ENCODE assay signal across 13 cellular contexts in the genomic region with DNA sequence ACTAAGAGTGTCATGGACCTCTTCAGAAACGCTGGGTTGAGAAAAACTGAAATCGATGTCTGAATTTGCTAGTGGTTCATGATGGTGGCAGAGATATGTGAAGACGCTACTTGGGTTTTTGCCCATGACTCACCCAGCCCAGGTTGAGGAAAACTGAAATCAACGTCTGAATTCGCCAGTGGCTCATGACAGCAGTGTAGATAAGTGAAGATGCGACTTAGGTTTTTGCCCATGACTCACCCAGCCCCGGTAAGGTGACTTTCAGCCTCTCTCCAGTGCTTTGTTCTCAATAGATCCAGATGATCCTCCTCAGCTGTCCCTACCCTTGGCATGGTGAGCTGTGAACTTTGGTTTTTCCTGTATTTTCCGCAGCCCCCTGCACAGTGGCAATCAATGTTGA.
DNase-seq lines count a peak whose midpoint lies in the region; ATAC-seq lines count a peak whose summit lies in the region.
"Had no signal": no experiment of that assay in that cellular context is flagged by ENCODE, and none has a peak within 500 bp of the region (broad histone marks: within the 10 kb centered on the region; RNA-seq: fewer than 3 reads in every experiment).

No MANE protein-coding gene starts in this region.

- no peaks in the 10 kb centered on the region for H3K36me3 Mint-ChIP-seq in activated CD8-positive, alpha-beta T cell treated with anti-CD3 and anti-CD28 coated beads, Interleukin-2, amount 10 ng/mL, durations not matched to agents 7 days and 5 days (ENCODE audit: low read depth)
- H3K36me3 Mint-ChIP-seq: mesothelial cell of epicardium had no signal

- H3K4me3 Mint-ChIP-seq in activated CD8-positive, alpha-beta T cell treated with anti-CD3 and anti-CD28 coated beads, Interleukin-2, amount 10 ng/mL, durations not matched to agents 7 days and 5 days: no peak overlapping the region
- H3K4me3 Mint-ChIP-seq: mesothelial cell of epicardium had no signal

- no peaks in the 10 kb centered on the region for H3K9me3 Mint-ChIP-seq in activated CD8-positive, alpha-beta T cell treated with anti-CD3 and anti-CD28 coated beads, Interleukin-2, amount 10 ng/mL, durations not matched to agents 7 days and 5 days (ENCODE audit: insufficient read depth)

- peaks cover 2% of the 10 kb centered on the region for H3K4me1 Mint-ChIP-seq in activated CD8-positive, alpha-beta T cell treated with anti-CD3 and anti-CD28 coated beads, Interleukin-2, amount 10 ng/mL, durations not matched to agents 7 days and 5 days (ENCODE audit: low read depth)
- H3K4me1 Mint-ChIP-seq: mesothelial cell of epicardium had no signal

- peak; percentile 91 to 94 for ATAC-seq in activated CD4-positive, CD25-positive, alpha-beta regulatory T cell treated with anti-CD3 and anti-CD28 coated beads, Interleukin-2, amount 50 U/mL, for 24 hours
- peak; percentile 41 for ATAC-seq in HG02623 (IDR thresholded peaks at IDR 0.05; ENCODE audit: unreplicated experiment)
- ATAC-seq in activated CD8-positive, alpha-beta T cell treated with anti-CD3 and anti-CD28 coated beads, Interleukin-2, amount 10 ng/mL, durations not matched to agents 7 days and 5 days: peak; percentile 42

- POLR2A ChIA-PET in activated CD8-positive, alpha-beta T cell treated with anti-CD3 and anti-CD28 coated beads, Interleukin-2, amount 10 ng/mL, durations not matched to agents 7 days and 5 days (lab: Charles Lee): no interaction called here

- no peak overlapping the region for H3K27ac Mint-ChIP-seq in activated CD8-positive, alpha-beta T cell treated with anti-CD3 and anti-CD28 coated beads, Interleukin-2, amount 10 ng/mL, durations not matched to agents 7 days and 5 days
- H3K27ac Mint-ChIP-seq: mesothelial cell of epicardium had no signal

- H3K27me3 Mint-ChIP-seq in activated CD8-positive, alpha-beta T cell treated with anti-CD3 and anti-CD28 coated beads, Interleukin-2, amount 10 ng/mL, durations not matched to agents 7 days and 5 days (ENCODE audit: low read depth): peaks cover 5% of the 10 kb centered on the region

- DNase-seq in activated CD4-positive, CD25-positive, alpha-beta regulatory T cell treated with anti-CD3 and anti-CD28 coated beads, Interleukin-2, amount 50 U/mL, for 72 hours: no peak
- DNase-seq in activated CD8-positive, alpha-beta T cell treated with anti-CD3 and anti-CD28 coated beads, Interleukin-2, amount 10 ng/mL, durations not matched to agents 7 days and 5 days: no peak
- DNase-seq in stimulated activated CD4-positive, alpha-beta T cell treated with anti-CD3 and anti-CD28 coated beads, TNF-alpha, amount 100 ng/mL, for 48 hours (ENCODE audit: low read depth in 3 of 3): peak; percentile 41 to 69 (median 53)
- DNase-seq in epidermal melanocyte (ENCODE audit: insufficient read length, low spot score) (no peak), NAMALWA (ENCODE audit: low spot score) (no peak), germinal center (ENCODE audit: low spot score) (no peak)
- DNase-seq: 8988T, DND-41, sigmoid colon, testis had no signal

- CTCF ChIA-PET in activated CD8-positive, alpha-beta T cell treated with anti-CD3 and anti-CD28 coated beads, Interleukin-2, amount 10 ng/mL, durations not matched to agents 7 days and 5 days (lab: Charles Lee): interaction anchor here (1.0 kb wide), 1 partner anchor 10 kb away, joined by 4 read pairs; no protein-coding TSS in a partner anchor

Comparison
In these comparisons a context has a peak if more than half of its experiments do, and no peak if none do; other contexts are left out.
1. ATAC-seq: peak in every context shown above with its lines; median percentile 92 in activated CD4-positive, CD25-positive, alpha-beta regulatory T cell treated with anti-CD3 and anti-CD28 coated beads, Interleukin-2, amount 50 U/mL, for 24 hours; 42 in activated CD8-positive, alpha-beta T cell treated with anti-CD3 and anti-CD28 coated beads, Interleukin-2, amount 10 ng/mL, durations not matched to agents 7 days and 5 days; 41 in HG02623.
2. DNase-seq: peak in stimulated activated CD4-positive, alpha-beta T cell treated with anti-CD3 and anti-CD28 coated beads, TNF-alpha, amount 100 ng/mL, for 48 hours (3 of 3); none in activated CD4-positive, CD25-positive, alpha-beta regulatory T cell treated with anti-CD3 and anti-CD28 coated beads, Interleukin-2, amount 50 U/mL, for 72 hours (single experiment), activated CD8-positive, alpha-beta T cell treated with anti-CD3 and anti-CD28 coated beads, Interleukin-2, amount 10 ng/mL, durations not matched to agents 7 days and 5 days (single experiment), epidermal melanocyte (single experiment), NAMALWA (single experiment) and germinal center (single experiment).